1 cellular context compared by ENCODE assay signal in genomic region chr17:57832711-57833596, GRCh38.
TF ChIP-seq lines count a peak whose summit lies in the region.

No MANE protein-coding gene starts in this region.

TF ChIP-seq in HEK293, 187 proteins besides CTCF, POLR2A, EP300 and RAD21 (continued from another document and continues in another):
- TF ChIP-seq TSHZ1 (tag by site-specific recombination; IDR thresholded peaks at IDR 0.05; ENCODE audit: borderline replicate concordance) (no peak), ZNF791 (tag by site-specific recombination; IDR thresholded peaks at IDR 0.05) (no peak), KLF16 (tag by site-specific recombination; IDR thresholded peaks at IDR 0.05) (no peak), ZNF26 (tag by site-specific recombination; IDR thresholded peaks at IDR 0.05) (no peak), ZNF423 (tag by site-specific recombination; IDR thresholded peaks at IDR 0.05) (no peak), ZFP3 (tag by site-specific recombination; IDR thresholded peaks at IDR 0.05; ENCODE audit: low read depth) (no peak), ZNF571 (tag by site-specific recombination; IDR thresholded peaks at IDR 0.05) (no peak), ZFP41 (tag by site-specific recombination; IDR thresholded peaks at IDR 0.05; ENCODE audit: borderline replicate concordance) (no peak), MZF1 (tag by site-specific recombination; IDR thresholded peaks at IDR 0.05; ENCODE audit: borderline replicate concordance) (no peak), ZNF202 (tag by site-specific recombination; IDR thresholded peaks at IDR 0.05; ENCODE audit: borderline replicate concordance) (no peak), FEZF1 (tag by site-specific recombination; IDR thresholded peaks at IDR 0.05) (0 out of 2 replicates have a peak, but pooled peaks have one; percentile 35), ZNF658 (tag by site-specific recombination; IDR thresholded peaks at IDR 0.05) (no peak), ZBTB49 (tag by site-specific recombination; IDR thresholded peaks at IDR 0.05; ENCODE audit: low read depth) (no peak), BCL11B (tag by site-specific recombination; IDR thresholded peaks at IDR 0.05; ENCODE audit: low read depth) (no peak), ZNF426 (tag by site-specific recombination; IDR thresholded peaks at IDR 0.05) (no peak), ZNF239 (tag by site-specific recombination; IDR thresholded peaks at IDR 0.05) (no peak), WT1 (tag by site-specific recombination; IDR thresholded peaks at IDR 0.05) (no peak), ZNF292 (tag by site-specific recombination; IDR thresholded peaks at IDR 0.05; ENCODE audit: borderline replicate concordance, low read depth) (no peak), ZNF354C (tag by site-specific recombination; IDR thresholded peaks at IDR 0.05; ENCODE audit: borderline replicate concordance, low read depth) (no peak), ZNF223 (tag by site-specific recombination; IDR thresholded peaks at IDR 0.05) (no peak), GFI1B (tag by site-specific recombination; IDR thresholded peaks at IDR 0.05) (no peak), ZNF654 (tag by site-specific recombination; IDR thresholded peaks at IDR 0.05; ENCODE audit: low read depth) (peak; percentile 97), KLF7 (tag by site-specific recombination; IDR thresholded peaks at IDR 0.05; ENCODE audit: borderline replicate concordance) (no peak), ZNF391 (tag by site-specific recombination; IDR thresholded peaks at IDR 0.05; ENCODE audit: borderline replicate concordance, low read depth) (no peak), HOXC10 (CRISPR knock-in tag; IDR thresholded peaks at IDR 0.05) (no peak), ZNF513 (tag by site-specific recombination; IDR thresholded peaks at IDR 0.05) (no peak), ZBTB1 (tag by site-specific recombination; IDR thresholded peaks at IDR 0.05) (no peak), ZNF248 (tag by site-specific recombination; IDR thresholded peaks at IDR 0.05) (no peak), HOXA7 (CRISPR knock-in tag; IDR thresholded peaks at IDR 0.05; ENCODE audit: borderline replicate concordance) (no peak), ZNF2 (tag by site-specific recombination; IDR thresholded peaks at IDR 0.05) (peak; percentile 66; the same call in 1 of the 2 replicates), PRDM1 (tag by site-specific recombination; IDR thresholded peaks at IDR 0.05) (no peak), REPIN1 (tag by site-specific recombination; IDR thresholded peaks at IDR 0.05; ENCODE audit: low read depth) (no peak), ZNF311 (tag by site-specific recombination; IDR thresholded peaks at IDR 0.05; ENCODE audit: borderline replicate concordance) (no peak), GLI2 (tag by site-specific recombination; IDR thresholded peaks at IDR 0.05; ENCODE audit: borderline replicate concordance, low read depth) (no peak), ZNF23 (tag by site-specific recombination; IDR thresholded peaks at IDR 0.05; ENCODE audit: borderline replicate concordance) (no peak), ZNF404 (tag by site-specific recombination; IDR thresholded peaks at IDR 0.05) (no peak), ZNF510 (tag by site-specific recombination; IDR thresholded peaks at IDR 0.05; ENCODE audit: insufficient replicate concordance) (no peak), ZNF701 (tag by site-specific recombination; IDR thresholded peaks at IDR 0.05) (no peak), ZNF530 (tag by site-specific recombination; IDR thresholded peaks at IDR 0.05; ENCODE audit: low read depth) (no peak), ZNF747 (tag by site-specific recombination; IDR thresholded peaks at IDR 0.05) (no peak), ZNF777 (tag by site-specific recombination; IDR thresholded peaks at IDR 0.05; ENCODE audit: borderline replicate concordance) (no peak), ZNF623 (tag by site-specific recombination; IDR thresholded peaks at IDR 0.05) (no peak), ZNF37A (tag by site-specific recombination; IDR thresholded peaks at IDR 0.05) (no peak), SP7 (tag by site-specific recombination; IDR thresholded peaks at IDR 0.05) (0 out of 2 replicates have a peak, but pooled peaks have one; percentile 28), ZNF664 (tag by site-specific recombination; IDR thresholded peaks at IDR 0.05) (no peak), ZNF121 (tag by site-specific recombination; IDR thresholded peaks at IDR 0.05) (no peak), ZIC2 (tag by site-specific recombination; IDR thresholded peaks at IDR 0.05) (peak; percentile 93), ZNF10 (tag by site-specific recombination; IDR thresholded peaks at IDR 0.05) (no peak), KLF1 (tag by site-specific recombination; IDR thresholded peaks at IDR 0.05) (no peak), SCRT1 (tag by site-specific recombination; IDR thresholded peaks at IDR 0.05; ENCODE audit: borderline replicate concordance) (no peak), ZFP69B (tag by site-specific recombination; IDR thresholded peaks at IDR 0.05) (peak; percentile 58; the same call in 1 of the 2 replicates), ZNF341 (tag by site-specific recombination; IDR thresholded peaks at IDR 0.05; ENCODE audit: low read depth) (peak; percentile 32; the same call in 1 of the 2 replicates), ZNF398 (tag by site-specific recombination; IDR thresholded peaks at IDR 0.05) (no peak), ZBTB20 (tag by site-specific recombination; IDR thresholded peaks at IDR 0.05) (peak; percentile 40; the same call in 1 of the 2 replicates), GLI4 (tag by site-specific recombination; IDR thresholded peaks at IDR 0.05) (no peak), ZBTB48 (tag by site-specific recombination; IDR thresholded peaks at IDR 0.05) (no peak), ZNF544 (tag by site-specific recombination; IDR thresholded peaks at IDR 0.05) (no peak), INSM2 (tag by site-specific recombination; IDR thresholded peaks at IDR 0.05) (no peak), ZNF132 (tag by site-specific recombination; IDR thresholded peaks at IDR 0.05; ENCODE audit: borderline replicate concordance) (no peak), KLF10 (tag by site-specific recombination; IDR thresholded peaks at IDR 0.05) (no peak), ZEB2 (tag by site-specific recombination; IDR thresholded peaks at IDR 0.05) (peak; percentile 79), IKZF3 (tag by site-specific recombination; IDR thresholded peaks at IDR 0.05) (no peak), ZNF157 (tag by site-specific recombination; IDR thresholded peaks at IDR 0.05) (no peak), MYNN (tag by site-specific recombination; IDR thresholded peaks at IDR 0.05; ENCODE audit: borderline replicate concordance) (no peak), SP2 (tag by site-specific recombination; IDR thresholded peaks at IDR 0.05) (no peak), ZNF48 (tag by site-specific recombination; IDR thresholded peaks at IDR 0.05) (no peak)
- TF ChIP-seq, protein P1, sequence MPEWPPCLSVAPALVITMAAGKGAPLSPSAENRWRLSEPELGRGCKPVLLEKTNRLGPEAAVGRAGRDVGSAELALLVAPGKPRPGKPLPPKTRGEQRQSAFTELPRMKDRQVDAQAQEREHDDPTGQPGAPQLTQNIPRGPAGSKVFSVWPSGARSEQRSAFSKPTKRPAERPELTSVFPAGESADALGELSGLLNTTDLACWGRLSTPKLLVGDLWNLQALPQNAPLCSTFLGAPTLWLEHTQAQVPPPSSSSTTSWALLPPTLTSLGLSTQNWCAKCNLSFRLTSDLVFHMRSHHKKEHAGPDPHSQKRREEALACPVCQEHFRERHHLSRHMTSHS (tag by site-specific recombination; IDR thresholded peaks at IDR 0.05), result no peak
